3 cellular contexts compared by ENCODE assay signal in genomic region chr11:126257144-126257543, GRCh38.
A peak's percentile ranks its signal among the peaks of the same experiment; 100 is the strongest.
TF ChIP-seq lines count a peak whose summit lies in the region.

No MANE protein-coding gene starts in this region.

TF ChIP-seq in Ishikawa, 13 proteins besides CTCF, POLR2A, EP300 and RAD21:
- TF ChIP-seq FOXM1 (IDR thresholded peaks at IDR 0.05; ENCODE audit: borderline replicate concordance, low read depth), result no peak
- TF ChIP-seq TAF1 (IDR thresholded peaks at IDR 0.05; ENCODE audit: low read depth), result no peak
- TF ChIP-seq YY1 (IDR thresholded peaks at IDR 0.05; ENCODE audit: low read depth), result no peak
- no peak for TF ChIP-seq TEAD4 (IDR thresholded peaks at IDR 0.05)
- no peak for TF ChIP-seq REST (IDR thresholded peaks at IDR 0.05; ENCODE audit: low read depth)
- peak; percentile 55; the same call in 1 of the 2 replicates for TF ChIP-seq CEBPB (IDR thresholded peaks at IDR 0.05)
- no peak for TF ChIP-seq MAX (IDR thresholded peaks at IDR 0.05)
- TF ChIP-seq ZBTB7A (IDR thresholded peaks at IDR 0.05; ENCODE audit: low read depth), result no peak

TF ChIP-seq in GM12878, 131 proteins besides CTCF, POLR2A, EP300 and RAD21:
- TF ChIP-seq, protein P1, sequence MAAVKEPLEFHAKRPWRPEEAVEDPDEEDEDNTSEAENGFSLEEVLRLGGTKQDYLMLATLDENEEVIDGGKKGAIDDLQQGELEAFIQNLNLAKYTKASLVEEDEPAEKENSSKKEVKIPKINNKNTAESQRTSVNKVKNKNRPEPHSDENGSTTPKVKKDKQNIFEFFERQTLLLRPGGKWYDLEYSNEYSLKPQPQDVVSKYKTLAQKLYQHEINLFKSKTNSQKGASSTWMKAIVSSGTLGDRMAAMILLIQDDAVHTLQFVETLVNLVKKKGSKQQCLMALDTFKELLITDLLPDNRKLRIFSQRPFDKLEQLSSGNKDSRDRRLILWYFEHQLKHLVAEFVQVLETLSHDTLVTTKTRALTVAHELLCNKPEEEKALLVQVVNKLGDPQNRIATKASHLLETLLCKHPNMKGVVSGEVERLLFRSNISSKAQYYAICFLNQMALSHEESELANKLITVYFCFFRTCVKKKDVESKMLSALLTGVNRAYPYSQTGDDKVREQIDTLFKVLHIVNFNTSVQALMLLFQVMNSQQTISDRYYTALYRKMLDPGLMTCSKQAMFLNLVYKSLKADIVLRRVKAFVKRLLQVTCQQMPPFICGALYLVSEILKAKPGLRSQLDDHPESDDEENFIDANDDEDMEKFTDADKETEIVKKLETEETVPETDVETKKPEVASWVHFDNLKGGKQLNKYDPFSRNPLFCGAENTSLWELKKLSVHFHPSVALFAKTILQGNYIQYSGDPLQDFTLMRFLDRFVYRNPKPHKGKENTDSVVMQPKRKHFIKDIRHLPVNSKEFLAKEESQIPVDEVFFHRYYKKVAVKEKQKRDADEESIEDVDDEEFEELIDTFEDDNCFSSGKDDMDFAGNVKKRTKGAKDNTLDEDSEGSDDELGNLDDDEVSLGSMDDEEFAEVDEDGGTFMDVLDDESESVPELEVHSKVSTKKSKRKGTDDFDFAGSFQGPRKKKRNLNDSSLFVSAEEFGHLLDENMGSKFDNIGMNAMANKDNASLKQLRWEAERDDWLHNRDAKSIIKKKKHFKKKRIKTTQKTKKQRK (IDR thresholded peaks at IDR 0.05; ENCODE audit: low read depth, low read length), result no peak
- TF ChIP-seq, protein P2, sequence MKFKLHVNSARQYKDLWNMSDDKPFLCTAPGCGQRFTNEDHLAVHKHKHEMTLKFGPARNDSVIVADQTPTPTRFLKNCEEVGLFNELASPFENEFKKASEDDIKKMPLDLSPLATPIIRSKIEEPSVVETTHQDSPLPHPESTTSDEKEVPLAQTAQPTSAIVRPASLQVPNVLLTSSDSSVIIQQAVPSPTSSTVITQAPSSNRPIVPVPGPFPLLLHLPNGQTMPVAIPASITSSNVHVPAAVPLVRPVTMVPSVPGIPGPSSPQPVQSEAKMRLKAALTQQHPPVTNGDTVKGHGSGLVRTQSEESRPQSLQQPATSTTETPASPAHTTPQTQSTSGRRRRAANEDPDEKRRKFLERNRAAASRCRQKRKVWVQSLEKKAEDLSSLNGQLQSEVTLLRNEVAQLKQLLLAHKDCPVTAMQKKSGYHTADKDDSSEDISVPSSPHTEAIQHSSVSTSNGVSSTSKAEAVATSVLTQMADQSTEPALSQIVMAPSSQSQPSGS (IDR thresholded peaks at IDR 0.05; ENCODE audit: low read length), result no peak
- TF ChIP-seq IKZF1 (conservative IDR thresholded peaks at IDR 0.05) (no peak), IKZF2 (IDR thresholded peaks at IDR 0.05) (no peak), TCF7 (IDR thresholded peaks at IDR 0.05; ENCODE audit: borderline replicate concordance) (no peak), PAX5 (IDR thresholded peaks at IDR 0.05; ENCODE audit: borderline replicate concordance, low read depth, low read length) (no peak), PAX8 (IDR thresholded peaks at IDR 0.05) (no peak), ZSCAN29 (IDR thresholded peaks at IDR 0.05) (no peak), RFX5 (IDR thresholded peaks at IDR 0.05; ENCODE audit: low read depth, low read length) (no peak), SMARCA5 (IDR thresholded peaks at IDR 0.05) (no peak), SIN3A (IDR thresholded peaks at IDR 0.05; ENCODE audit: low read depth, low read length) (no peak), NFIC (IDR thresholded peaks at IDR 0.05; ENCODE audit: low read depth, low read length) (no peak)
- TF ChIP-seq, protein P3, sequence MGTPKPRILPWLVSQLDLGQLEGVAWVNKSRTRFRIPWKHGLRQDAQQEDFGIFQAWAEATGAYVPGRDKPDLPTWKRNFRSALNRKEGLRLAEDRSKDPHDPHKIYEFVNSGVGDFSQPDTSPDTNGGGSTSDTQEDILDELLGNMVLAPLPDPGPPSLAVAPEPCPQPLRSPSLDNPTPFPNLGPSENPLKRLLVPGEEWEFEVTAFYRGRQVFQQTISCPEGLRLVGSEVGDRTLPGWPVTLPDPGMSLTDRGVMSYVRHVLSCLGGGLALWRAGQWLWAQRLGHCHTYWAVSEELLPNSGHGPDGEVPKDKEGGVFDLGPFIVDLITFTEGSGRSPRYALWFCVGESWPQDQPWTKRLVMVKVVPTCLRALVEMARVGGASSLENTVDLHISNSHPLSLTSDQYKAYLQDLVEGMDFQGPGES (IDR thresholded peaks at IDR 0.05), result no peak

TF ChIP-seq in WTC11, 78 proteins besides CTCF, POLR2A, EP300 and RAD21 (continues in another document):
- TF ChIP-seq, protein P4, sequence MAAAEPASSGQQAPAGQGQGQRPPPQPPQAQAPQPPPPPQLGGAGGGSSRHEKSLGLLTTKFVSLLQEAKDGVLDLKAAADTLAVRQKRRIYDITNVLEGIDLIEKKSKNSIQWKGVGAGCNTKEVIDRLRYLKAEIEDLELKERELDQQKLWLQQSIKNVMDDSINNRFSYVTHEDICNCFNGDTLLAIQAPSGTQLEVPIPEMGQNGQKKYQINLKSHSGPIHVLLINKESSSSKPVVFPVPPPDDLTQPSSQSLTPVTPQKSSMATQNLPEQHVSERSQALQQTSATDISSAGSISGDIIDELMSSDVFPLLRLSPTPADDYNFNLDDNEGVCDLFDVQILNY (CRISPR knock-in tag; IDR thresholded peaks at IDR 0.05), result no peak
- TF ChIP-seq, protein P5, sequence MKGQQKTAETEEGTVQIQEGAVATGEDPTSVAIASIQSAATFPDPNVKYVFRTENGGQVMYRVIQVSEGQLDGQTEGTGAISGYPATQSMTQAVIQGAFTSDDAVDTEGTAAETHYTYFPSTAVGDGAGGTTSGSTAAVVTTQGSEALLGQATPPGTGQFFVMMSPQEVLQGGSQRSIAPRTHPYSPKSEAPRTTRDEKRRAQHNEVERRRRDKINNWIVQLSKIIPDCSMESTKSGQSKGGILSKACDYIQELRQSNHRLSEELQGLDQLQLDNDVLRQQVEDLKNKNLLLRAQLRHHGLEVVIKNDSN (CRISPR knock-in tag; IDR thresholded peaks at IDR 0.05), result no peak
- TF ChIP-seq, protein P6, sequence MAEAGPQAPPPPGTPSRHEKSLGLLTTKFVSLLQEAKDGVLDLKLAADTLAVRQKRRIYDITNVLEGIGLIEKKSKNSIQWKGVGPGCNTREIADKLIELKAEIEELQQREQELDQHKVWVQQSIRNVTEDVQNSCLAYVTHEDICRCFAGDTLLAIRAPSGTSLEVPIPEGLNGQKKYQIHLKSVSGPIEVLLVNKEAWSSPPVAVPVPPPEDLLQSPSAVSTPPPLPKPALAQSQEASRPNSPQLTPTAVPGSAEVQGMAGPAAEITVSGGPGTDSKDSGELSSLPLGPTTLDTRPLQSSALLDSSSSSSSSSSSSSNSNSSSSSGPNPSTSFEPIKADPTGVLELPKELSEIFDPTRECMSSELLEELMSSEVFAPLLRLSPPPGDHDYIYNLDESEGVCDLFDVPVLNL (CRISPR knock-in tag; IDR thresholded peaks at IDR 0.05; ENCODE audit: borderline replicate concordance, low read depth), result no peak
- no peak for TF ChIP-seq TP53 (CRISPR knock-in tag; IDR thresholded peaks at IDR 0.05)
- TF ChIP-seq, protein P7, sequence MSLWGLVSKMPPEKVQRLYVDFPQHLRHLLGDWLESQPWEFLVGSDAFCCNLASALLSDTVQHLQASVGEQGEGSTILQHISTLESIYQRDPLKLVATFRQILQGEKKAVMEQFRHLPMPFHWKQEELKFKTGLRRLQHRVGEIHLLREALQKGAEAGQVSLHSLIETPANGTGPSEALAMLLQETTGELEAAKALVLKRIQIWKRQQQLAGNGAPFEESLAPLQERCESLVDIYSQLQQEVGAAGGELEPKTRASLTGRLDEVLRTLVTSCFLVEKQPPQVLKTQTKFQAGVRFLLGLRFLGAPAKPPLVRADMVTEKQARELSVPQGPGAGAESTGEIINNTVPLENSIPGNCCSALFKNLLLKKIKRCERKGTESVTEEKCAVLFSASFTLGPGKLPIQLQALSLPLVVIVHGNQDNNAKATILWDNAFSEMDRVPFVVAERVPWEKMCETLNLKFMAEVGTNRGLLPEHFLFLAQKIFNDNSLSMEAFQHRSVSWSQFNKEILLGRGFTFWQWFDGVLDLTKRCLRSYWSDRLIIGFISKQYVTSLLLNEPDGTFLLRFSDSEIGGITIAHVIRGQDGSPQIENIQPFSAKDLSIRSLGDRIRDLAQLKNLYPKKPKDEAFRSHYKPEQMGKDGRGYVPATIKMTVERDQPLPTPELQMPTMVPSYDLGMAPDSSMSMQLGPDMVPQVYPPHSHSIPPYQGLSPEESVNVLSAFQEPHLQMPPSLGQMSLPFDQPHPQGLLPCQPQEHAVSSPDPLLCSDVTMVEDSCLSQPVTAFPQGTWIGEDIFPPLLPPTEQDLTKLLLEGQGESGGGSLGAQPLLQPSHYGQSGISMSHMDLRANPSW (CRISPR knock-in tag; conservative IDR thresholded peaks at IDR 0.05; ENCODE audit: low read depth), result no peak
- no peak for TF ChIP-seq ZNF263 (CRISPR knock-in tag; IDR thresholded peaks at IDR 0.05; ENCODE audit: low read depth)
- TF ChIP-seq, protein P8, sequence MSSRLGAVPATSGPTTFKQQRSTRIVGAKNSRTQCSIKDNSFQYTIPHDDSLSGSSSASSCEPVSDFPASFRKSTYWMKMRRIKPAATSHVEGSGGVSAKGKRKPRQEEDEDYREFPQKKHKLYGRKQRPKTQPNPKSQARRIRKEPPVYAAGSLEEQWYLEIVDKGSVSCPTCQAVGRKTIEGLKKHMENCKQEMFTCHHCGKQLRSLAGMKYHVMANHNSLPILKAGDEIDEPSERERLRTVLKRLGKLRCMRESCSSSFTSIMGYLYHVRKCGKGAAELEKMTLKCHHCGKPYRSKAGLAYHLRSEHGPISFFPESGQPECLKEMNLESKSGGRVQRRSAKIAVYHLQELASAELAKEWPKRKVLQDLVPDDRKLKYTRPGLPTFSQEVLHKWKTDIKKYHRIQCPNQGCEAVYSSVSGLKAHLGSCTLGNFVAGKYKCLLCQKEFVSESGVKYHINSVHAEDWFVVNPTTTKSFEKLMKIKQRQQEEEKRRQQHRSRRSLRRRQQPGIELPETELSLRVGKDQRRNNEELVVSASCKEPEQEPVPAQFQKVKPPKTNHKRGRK (CRISPR knock-in tag; IDR thresholded peaks at IDR 0.05; ENCODE audit: borderline replicate concordance), result no peak
- TF ChIP-seq MAX (CRISPR knock-in tag; IDR thresholded peaks at IDR 0.05), result no peak
- no peak for TF ChIP-seq ARID4B (CRISPR knock-in tag; IDR thresholded peaks at IDR 0.05; ENCODE audit: borderline replicate concordance)
- TF ChIP-seq ZNF281 (CRISPR knock-in tag; IDR thresholded peaks at IDR 0.05), result no peak
- TF ChIP-seq MYBL2 (CRISPR knock-in tag; IDR thresholded peaks at IDR 0.05), result no peak
- TF ChIP-seq ETV6 (CRISPR knock-in tag; IDR thresholded peaks at IDR 0.05), result no peak
- TF ChIP-seq IRF2 (CRISPR knock-in tag; IDR thresholded peaks at IDR 0.05; ENCODE audit: borderline replicate concordance, low read depth), result no peak
- no peak for TF ChIP-seq KAT7 (CRISPR knock-in tag; IDR thresholded peaks at IDR 0.05; ENCODE audit: borderline replicate concordance)
- TF ChIP-seq USF2 (CRISPR knock-in tag; IDR thresholded peaks at IDR 0.05), result no peak
- no peak for TF ChIP-seq TEAD1 (CRISPR knock-in tag; IDR thresholded peaks at IDR 0.05)
